In genomic region chr15:70091649-70092461, GRCh38 we compare ENCODE assay signal across 1 cellular context.
A peak's percentile ranks its signal among the peaks of the same experiment; 100 is the strongest.
TF ChIP-seq lines count a peak whose summit lies in the region.

No MANE protein-coding gene starts in this region.

TF ChIP-seq in K562, 482 proteins besides CTCF, POLR2A, EP300 and RAD21 (continued from another document and continues in another):
- TF ChIP-seq, protein P1, sequence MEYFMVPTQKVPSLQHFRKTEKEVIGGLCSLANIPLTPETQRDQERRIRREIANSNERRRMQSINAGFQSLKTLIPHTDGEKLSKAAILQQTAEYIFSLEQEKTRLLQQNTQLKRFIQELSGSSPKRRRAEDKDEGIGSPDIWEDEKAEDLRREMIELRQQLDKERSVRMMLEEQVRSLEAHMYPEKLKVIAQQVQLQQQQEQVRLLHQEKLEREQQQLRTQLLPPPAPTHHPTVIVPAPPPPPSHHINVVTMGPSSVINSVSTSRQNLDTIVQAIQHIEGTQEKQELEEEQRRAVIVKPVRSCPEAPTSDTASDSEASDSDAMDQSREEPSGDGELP (CRISPR knock-in tag; IDR thresholded peaks at IDR 0.05; ENCODE audit: borderline replicate concordance), result peak; percentile 82
- TF ChIP-seq ZNF143 (CRISPR knock-in tag; IDR thresholded peaks at IDR 0.05) (no peak), MYC (IDR thresholded peaks at IDR 0.05; ENCODE audit: low read depth, low read length) (peak; percentile 51; the same call in 1 of the 2 replicates), MYC (CRISPR knock-in tag; IDR thresholded peaks at IDR 0.05; ENCODE audit: borderline replicate concordance, low read depth) (no peak), GATAD2A (IDR thresholded peaks at IDR 0.05) (peak; percentile 68; the same call in 1 of the 2 replicates), CHD7 (IDR thresholded peaks at IDR 0.05; ENCODE audit: low read depth, low read length) (no peak), NBN (IDR thresholded peaks at IDR 0.05; ENCODE audit: low read depth) (peak; percentile 85; the same call in 1 of the 2 replicates), TBL1XR1 (IDR thresholded peaks at IDR 0.05; ENCODE audit: low read length in 2 of 2) (peak in 1 of 2 experiments; percentile 93; a peak in 2 of 4 replicates), ZNF76 (CRISPR knock-in tag; IDR thresholded peaks at IDR 0.05; ENCODE audit: borderline replicate concordance) (no peak), KDM5B (IDR thresholded peaks at IDR 0.05; ENCODE audit: insufficient replicate concordance, low read depth, low read length) (peak; percentile 12), HOMEZ (CRISPR knock-in tag; IDR thresholded peaks at IDR 0.05) (no peak), SMARCC2 (IDR thresholded peaks at IDR 0.05; ENCODE audit: low read depth) (peak; percentile 77; the same call in 1 of the 2 replicates), KLF16 (IDR thresholded peaks at IDR 0.05) (peak; percentile 82), NFE2 (IDR thresholded peaks at IDR 0.05; ENCODE audit: low read depth) (0 out of 2 replicates have a peak, but pooled peaks have one; percentile 15), ATF1 (CRISPR knock-in tag; IDR thresholded peaks at IDR 0.05) (no peak), ATF1 (tag; IDR thresholded peaks at IDR 0.05) (peak; percentile 47), MAFG (tag; conservative IDR thresholded peaks at IDR 0.05) (0 out of 2 replicates have a peak, but pooled peaks have one; percentile 10), CREM (IDR thresholded peaks at IDR 0.05; ENCODE audit: low read depth) (peak; percentile 74), PTRF (tag; IDR thresholded peaks at IDR 0.05) (no peak), CBX2 (IDR thresholded peaks at IDR 0.05; ENCODE audit: insufficient read depth, low read length, poor library complexity, severe bottlenecking) (no peak), GATA2 (CRISPR knock-in tag; IDR thresholded peaks at IDR 0.05) (peak; percentile 61; the same call in 1 of the 2 replicates), HNRNPLL (IDR thresholded peaks at IDR 0.05; ENCODE audit: low read depth, low read length, poor library complexity, severe bottlenecking) (no peak), RFX7 (CRISPR knock-in tag; IDR thresholded peaks at IDR 0.05) (no peak), ZNF764 (CRISPR knock-in tag; IDR thresholded peaks at IDR 0.05; ENCODE audit: low read depth) (no peak), NONO (IDR thresholded peaks at IDR 0.05; ENCODE audit: low read depth in 2 of 2, low read length in 1 of 2) (no peak), KDM1A (IDR thresholded peaks at IDR 0.05) (peak; percentile 84 to 90), SOX6 (IDR thresholded peaks at IDR 0.05) (peak; percentile 94)
- TF ChIP-seq, protein P2, sequence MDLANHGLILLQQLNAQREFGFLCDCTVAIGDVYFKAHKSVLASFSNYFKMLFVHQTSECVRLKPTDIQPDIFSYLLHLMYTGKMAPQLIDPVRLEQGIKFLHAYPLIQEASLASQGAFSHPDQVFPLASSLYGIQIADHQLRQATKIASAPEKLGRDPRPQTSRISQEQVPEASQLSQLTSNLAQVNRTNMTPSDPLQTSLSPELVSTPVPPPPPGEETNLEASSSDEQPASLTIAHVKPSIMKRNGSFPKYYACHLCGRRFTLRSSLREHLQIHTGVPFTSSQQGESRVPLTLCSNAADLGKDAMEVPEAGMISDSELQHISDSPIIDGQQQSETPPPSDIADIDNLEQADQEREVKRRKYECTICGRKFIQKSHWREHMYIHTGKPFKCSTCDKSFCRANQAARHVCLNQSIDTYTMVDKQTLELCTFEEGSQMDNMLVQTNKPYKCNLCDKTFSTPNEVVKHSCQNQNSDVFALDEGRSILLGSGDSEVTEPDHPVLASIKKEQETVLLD (IDR thresholded peaks at IDR 0.05), result no peak
- TF ChIP-seq, protein P3, sequence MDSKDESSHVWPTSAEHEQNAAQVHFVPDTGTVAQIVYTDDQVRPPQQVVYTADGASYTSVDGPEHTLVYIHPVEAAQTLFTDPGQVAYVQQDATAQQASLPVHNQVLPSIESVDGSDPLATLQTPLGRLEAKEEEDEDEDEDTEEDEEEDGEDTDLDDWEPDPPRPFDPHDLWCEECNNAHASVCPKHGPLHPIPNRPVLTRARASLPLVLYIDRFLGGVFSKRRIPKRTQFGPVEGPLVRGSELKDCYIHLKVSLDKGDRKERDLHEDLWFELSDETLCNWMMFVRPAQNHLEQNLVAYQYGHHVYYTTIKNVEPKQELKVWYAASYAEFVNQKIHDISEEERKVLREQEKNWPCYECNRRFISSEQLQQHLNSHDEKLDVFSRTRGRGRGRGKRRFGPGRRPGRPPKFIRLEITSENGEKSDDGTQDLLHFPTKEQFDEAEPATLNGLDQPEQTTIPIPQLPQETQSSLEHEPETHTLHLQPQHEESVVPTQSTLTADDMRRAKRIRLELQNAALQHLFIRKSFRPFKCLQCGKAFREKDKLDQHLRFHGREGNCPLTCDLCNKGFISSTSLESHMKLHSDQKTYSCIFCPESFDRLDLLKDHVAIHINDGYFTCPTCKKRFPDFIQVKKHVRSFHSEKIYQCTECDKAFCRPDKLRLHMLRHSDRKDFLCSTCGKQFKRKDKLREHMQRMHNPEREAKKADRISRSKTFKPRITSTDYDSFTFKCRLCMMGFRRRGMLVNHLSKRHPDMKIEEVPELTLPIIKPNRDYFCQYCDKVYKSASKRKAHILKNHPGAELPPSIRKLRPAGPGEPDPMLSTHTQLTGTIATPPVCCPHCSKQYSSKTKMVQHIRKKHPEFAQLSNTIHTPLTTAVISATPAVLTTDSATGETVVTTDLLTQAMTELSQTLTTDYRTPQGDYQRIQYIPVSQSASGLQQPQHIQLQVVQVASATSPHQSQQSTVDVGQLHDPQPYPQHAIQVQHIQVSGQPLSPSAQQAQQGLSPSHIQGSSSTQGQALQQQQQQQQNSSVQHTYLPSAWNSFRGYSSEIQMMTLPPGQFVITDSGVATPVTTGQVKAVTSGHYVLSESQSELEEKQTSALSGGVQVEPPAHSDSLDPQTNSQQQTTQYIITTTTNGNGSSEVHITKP (IDR thresholded peaks at IDR 0.05; ENCODE audit: partially characterized antibody), result peak; percentile 54
- TF ChIP-seq, protein P4, sequence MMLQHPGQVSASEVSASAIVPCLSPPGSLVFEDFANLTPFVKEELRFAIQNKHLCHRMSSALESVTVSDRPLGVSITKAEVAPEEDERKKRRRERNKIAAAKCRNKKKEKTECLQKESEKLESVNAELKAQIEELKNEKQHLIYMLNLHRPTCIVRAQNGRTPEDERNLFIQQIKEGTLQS (IDR thresholded peaks at IDR 0.05), result peak; percentile 28; the same call in 1 of the 2 replicates
- TF ChIP-seq, protein P4 (CRISPR knock-in tag; conservative IDR thresholded peaks at IDR 0.05), result no peak
- TF ChIP-seq, protein P5, sequence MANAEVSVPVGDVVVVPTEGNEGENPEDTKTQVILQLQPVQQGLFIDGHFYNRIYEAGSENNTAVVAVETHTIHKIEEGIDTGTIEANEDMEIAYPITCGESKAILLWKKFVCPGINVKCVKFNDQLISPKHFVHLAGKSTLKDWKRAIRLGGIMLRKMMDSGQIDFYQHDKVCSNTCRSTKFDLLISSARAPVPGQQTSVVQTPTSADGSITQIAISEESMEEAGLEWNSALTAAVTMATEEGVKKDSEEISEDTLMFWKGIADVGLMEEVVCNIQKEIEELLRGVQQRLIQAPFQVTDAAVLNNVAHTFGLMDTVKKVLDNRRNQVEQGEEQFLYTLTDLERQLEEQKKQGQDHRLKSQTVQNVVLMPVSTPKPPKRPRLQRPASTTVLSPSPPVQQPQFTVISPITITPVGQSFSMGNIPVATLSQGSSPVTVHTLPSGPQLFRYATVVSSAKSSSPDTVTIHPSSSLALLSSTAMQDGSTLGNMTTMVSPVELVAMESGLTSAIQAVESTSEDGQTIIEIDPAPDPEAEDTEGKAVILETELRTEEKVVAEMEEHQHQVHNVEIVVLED (CRISPR knock-in tag; IDR thresholded peaks at IDR 0.05), result no peak
- TF ChIP-seq, protein P6, sequence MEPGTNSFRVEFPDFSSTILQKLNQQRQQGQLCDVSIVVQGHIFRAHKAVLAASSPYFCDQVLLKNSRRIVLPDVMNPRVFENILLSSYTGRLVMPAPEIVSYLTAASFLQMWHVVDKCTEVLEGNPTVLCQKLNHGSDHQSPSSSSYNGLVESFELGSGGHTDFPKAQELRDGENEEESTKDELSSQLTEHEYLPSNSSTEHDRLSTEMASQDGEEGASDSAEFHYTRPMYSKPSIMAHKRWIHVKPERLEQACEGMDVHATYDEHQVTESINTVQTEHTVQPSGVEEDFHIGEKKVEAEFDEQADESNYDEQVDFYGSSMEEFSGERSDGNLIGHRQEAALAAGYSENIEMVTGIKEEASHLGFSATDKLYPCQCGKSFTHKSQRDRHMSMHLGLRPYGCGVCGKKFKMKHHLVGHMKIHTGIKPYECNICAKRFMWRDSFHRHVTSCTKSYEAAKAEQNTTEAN (CRISPR knock-in tag; IDR thresholded peaks at IDR 0.05), result no peak
